Comparison of ENCODE assay signal across 8 cellular contexts in the genomic region with DNA sequence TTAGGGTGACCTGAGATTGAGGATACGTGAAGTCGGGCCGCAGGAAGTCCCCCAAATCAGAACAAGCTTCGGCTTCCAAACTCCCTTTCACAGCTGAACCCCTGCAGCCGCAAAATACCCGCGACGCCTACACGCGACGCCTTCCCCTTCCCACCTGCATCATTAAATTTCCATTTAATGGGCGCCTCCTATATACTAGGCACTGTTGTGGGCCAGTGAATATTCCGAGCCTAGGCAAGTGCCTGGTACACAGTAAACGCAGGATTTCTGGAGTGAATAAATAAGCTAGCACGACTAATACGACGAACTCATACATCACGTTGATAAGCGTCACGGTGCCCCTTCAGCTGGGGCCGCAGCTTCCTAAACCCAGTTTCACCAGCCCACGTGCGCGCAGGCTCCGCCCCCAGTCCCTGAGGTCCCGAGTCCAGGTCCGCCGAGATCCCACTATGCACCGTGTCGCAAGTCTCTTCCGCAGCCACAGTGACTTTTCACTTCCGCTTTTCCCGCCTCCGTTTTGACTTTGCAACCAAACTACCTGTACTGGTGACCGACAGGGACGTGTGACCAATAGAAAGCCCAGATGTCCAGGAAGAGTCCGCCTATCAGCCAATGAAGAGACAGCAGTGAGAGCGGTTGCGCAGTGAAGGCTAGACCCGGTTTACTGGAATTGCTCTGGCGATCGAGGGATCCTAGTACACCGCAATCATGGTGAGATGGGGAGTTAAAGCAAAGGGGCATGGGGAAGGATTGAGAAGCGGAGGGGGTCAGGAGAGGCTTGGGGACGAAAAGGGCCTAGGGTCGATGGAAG. TPM values are rescaled to one million over a fixed set of nuclear protein-coding genes. Genes with fewer than 3 reads are reported as not detected.
DNase-seq lines count a peak whose midpoint lies in the region; ATAC-seq and TF ChIP-seq lines count a peak whose summit lies in the region.

Gene PSMB3, plus strand, starts transcription at position 623 of the 811 bp plus-strand sequence. Its CDS starts 86 bp downstream, at position 709.

- TF ChIP-seq CTCF in mucosa of descending colon (IDR thresholded peaks at IDR 0.05), result peak; percentile 12

- no peak for TF ChIP-seq EP300 in Ishikawa (IDR thresholded peaks at IDR 0.05; ENCODE audit: borderline replicate concordance)

- H3K36me3 ChIP-seq in mucosa of descending colon (ENCODE audit: low read depth), result peaks cover 9% of the 10 kb centered on the region

- DNase-seq in DMS153 (lab: John Stamatoyannopoulos, UW), result peak; percentile 99
- DNase-seq in OCI-M2 (lab: John Stamatoyannopoulos, UW; ENCODE audit: unreplicated experiment), result peak; percentile 77
- DNase-seq in activated T-cell treated with anti-CD3 and anti-CD28 coated beads for 4 hours, result peak; percentile 93
- peak; percentile 98 for DNase-seq in epithelial cell of prostate (ENCODE audit: low read depth, low spot score)
- peak; percentile 95 to 99 (median 99) for DNase-seq in mucosa of descending colon
- peak; percentile 80 to 89 for DNase-seq in stimulated activated CD8-positive, alpha-beta memory T cell treated with anti-CD3 and anti-CD28 coated beads, Interleukin-4, amount 100 ng/mL, for 1 hour (ENCODE audit: low read depth in 2 of 2, low spot score in 1 of 2)

- TF ChIP-seq RAD21 in Ishikawa (IDR thresholded peaks at IDR 0.05; ENCODE audit: low read depth), result no peak

- peak within 1 kb of the TSS; percentile 84 for H3K4me3 ChIP-seq in mucosa of descending colon

- ATAC-seq in GM21619 (IDR thresholded peaks at IDR 0.05; ENCODE audit: unreplicated experiment) (peak; percentile 69), mucosa of descending colon (peak; percentile 82)

- no peaks in the 10 kb centered on the region for H3K9me3 ChIP-seq in mucosa of descending colon

- H3K27ac ChIP-seq in epithelial cell of prostate, result peak within 1 kb of the TSS; percentile 77

- intact Hi-C loops in mucosa of descending colon (cut with DNase I, micrococcal nuclease), result no loop called here

- H3K4me1 ChIP-seq in mucosa of descending colon (ENCODE audit: low read depth), result peaks cover 41% of the 10 kb centered on the region

TF ChIP-seq in Ishikawa, 13 proteins besides CTCF, POLR2A, EP300 and RAD21:
- TF ChIP-seq FOXM1 (IDR thresholded peaks at IDR 0.05; ENCODE audit: borderline replicate concordance, low read depth) (no peak), CEBPB (IDR thresholded peaks at IDR 0.05) (peak; percentile 31; the same call in 1 of the 2 replicates), TAF1 (IDR thresholded peaks at IDR 0.05; ENCODE audit: low read depth) (peak; percentile 67), TCF12 (IDR thresholded peaks at IDR 0.05; ENCODE audit: low read depth) (no peak), NFIC (IDR thresholded peaks at IDR 0.05) (no peak), EGR1 (IDR thresholded peaks at IDR 0.05) (peak; percentile 68), USF1 (IDR thresholded peaks at IDR 0.05) (peak; percentile 93)
- TF ChIP-seq, protein P1, sequence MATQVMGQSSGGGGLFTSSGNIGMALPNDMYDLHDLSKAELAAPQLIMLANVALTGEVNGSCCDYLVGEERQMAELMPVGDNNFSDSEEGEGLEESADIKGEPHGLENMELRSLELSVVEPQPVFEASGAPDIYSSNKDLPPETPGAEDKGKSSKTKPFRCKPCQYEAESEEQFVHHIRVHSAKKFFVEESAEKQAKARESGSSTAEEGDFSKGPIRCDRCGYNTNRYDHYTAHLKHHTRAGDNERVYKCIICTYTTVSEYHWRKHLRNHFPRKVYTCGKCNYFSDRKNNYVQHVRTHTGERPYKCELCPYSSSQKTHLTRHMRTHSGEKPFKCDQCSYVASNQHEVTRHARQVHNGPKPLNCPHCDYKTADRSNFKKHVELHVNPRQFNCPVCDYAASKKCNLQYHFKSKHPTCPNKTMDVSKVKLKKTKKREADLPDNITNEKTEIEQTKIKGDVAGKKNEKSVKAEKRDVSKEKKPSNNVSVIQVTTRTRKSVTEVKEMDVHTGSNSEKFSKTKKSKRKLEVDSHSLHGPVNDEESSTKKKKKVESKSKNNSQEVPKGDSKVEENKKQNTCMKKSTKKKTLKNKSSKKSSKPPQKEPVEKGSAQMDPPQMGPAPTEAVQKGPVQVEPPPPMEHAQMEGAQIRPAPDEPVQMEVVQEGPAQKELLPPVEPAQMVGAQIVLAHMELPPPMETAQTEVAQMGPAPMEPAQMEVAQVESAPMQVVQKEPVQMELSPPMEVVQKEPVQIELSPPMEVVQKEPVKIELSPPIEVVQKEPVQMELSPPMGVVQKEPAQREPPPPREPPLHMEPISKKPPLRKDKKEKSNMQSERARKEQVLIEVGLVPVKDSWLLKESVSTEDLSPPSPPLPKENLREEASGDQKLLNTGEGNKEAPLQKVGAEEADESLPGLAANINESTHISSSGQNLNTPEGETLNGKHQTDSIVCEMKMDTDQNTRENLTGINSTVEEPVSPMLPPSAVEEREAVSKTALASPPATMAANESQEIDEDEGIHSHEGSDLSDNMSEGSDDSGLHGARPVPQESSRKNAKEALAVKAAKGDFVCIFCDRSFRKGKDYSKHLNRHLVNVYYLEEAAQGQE (IDR thresholded peaks at IDR 0.05; ENCODE audit: low read depth), result no peak
- TF ChIP-seq, protein P2, sequence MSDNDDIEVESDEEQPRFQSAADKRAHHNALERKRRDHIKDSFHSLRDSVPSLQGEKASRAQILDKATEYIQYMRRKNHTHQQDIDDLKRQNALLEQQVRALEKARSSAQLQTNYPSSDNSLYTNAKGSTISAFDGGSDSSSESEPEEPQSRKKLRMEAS (IDR thresholded peaks at IDR 0.05), result peak; percentile 99

RNA-seq across cellular contexts. Expression of gene PSMB3, which starts in this region (rescaled TPM):
- total RNA-seq in mucosa of descending colon, result 100 to 1,000 TPM; 129 to 197 (median 145) TPM

Comparison
In these comparisons a context has a peak if more than half of its experiments do, and no peak if none do; other contexts are left out.
1. Peak in every context shown above with its lines: DNase-seq, ATAC-seq, H3K4me3 ChIP-seq and H3K27ac ChIP-seq.